In the genomic region with DNA sequence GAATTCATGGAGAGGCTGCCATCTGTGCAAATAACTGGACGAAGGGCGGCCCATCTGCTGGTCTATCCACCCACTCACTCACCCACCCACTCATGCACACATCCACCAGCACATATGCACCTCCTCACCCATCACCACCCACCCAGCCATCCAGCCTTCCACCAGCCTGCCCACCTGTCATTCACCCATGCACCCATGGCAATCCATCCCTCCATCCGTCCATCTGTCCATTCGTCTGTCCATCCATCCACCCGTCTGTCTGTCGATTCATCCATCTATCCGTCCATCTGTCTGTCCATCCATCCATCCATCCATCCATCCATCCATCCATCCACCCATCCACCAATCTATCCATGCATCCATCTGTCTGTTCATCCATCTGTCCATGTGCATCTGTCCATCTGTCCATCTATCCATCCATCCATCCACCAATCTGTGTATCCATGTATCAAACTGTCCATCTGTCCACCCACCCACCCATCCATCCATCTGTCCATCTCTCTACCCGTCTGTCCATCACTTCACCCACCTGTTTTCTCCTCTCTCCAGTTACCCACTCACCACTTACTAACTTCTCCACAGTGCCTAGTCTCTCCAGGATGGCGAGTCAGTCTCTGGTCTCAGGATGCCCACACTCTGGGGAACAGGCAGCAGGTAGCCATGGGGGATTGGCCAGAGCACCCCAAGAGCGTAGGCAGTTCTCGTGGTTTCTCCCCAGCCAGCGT, we compare ENCODE assay signal across 19 cellular contexts. TPM values are rescaled to one million over a fixed set of nuclear protein-coding genes. Genes with fewer than 3 reads are reported as not detected.
DNase-seq lines count a peak whose midpoint lies in the region; ATAC-seq, FAIRE-seq and TF ChIP-seq lines count a peak whose summit lies in the region.
"Had no signal": no experiment of that assay in that cellular context is flagged by ENCODE, and none has a peak within 500 bp of the region (broad histone marks: within the 10 kb centered on the region; RNA-seq: fewer than 3 reads in every experiment).

No MANE protein-coding gene starts in this region.

- in situ Hi-C loops in IMR-90 (cut with MboI; ENCODE audit: low sequenced_read_pairs), result loop anchor here (10.0 kb wide), 1 partner anchor 79 kb away; no protein-coding TSS in a partner anchor

- H2AK9ac ChIP-seq in IMR-90 (replicated peaks; ENCODE audit: low read depth, low read length, poor library complexity), result peak overlapping the region; percentile 55

- H3K14ac ChIP-seq in IMR-90 (replicated peaks; ENCODE audit: low read depth, low read length) (no peak overlapping the region), neuronal stem cell (ENCODE audit: low read length) (no peak overlapping the region)

- no peak for TF ChIP-seq POLR2A in IMR-90 (IDR thresholded peaks at IDR 0.05; ENCODE audit: low read depth, low read length)

- H3K9me1 ChIP-seq in IMR-90 (ENCODE audit: insufficient read depth, low read length), result no peaks in the 10 kb centered on the region

- H3K9me3 Mint-ChIP-seq in chondrocyte (ENCODE audit: low read depth), result peaks cover 3% of the 10 kb centered on the region
- H3K9me3 Mint-ChIP-seq in T-helper 2 cell treated with Interferon-gamma antibody and Interleukin-4, amounts not matched to agents 5 μg/mL and 100 μg/mL, for 36 hours, result no peaks in the 10 kb centered on the region
- H3K9me3 Mint-ChIP-seq: H9, HFFc6 had no signal

- H4K91ac ChIP-seq in IMR-90 (ENCODE audit: insufficient read depth, low read depth, low read length) (no peak overlapping the region), neuronal stem cell (ENCODE audit: low read depth, low read length, poor library complexity) (no peak overlapping the region)

- TF ChIP-seq RAD21 in IMR-90 (IDR thresholded peaks at IDR 0.05; ENCODE audit: low read length), result no peak

- no peak overlapping the region for H3K4me3 ChIP-seq in HEK293 (ENCODE audit: low read depth, low read length)
- H3K4me3 ChIP-seq in IMR-90 (ENCODE audit: insufficient read depth, low read depth, low read length), result no peak overlapping the region
- no peak overlapping the region for H3K4me3 ChIP-seq in neuronal stem cell (ENCODE audit: low read length in 2 of 2)
- H3K4me3 ChIP-seq: A549 had no signal

- no peak for TF ChIP-seq CTCF in HEK293 (tag by site-specific recombination; IDR thresholded peaks at IDR 0.05)
- TF ChIP-seq CTCF in IMR-90 (conservative IDR thresholded peaks at IDR 0.05; ENCODE audit: low read depth, low read length), result no peak
- TF ChIP-seq CTCF in chondrocyte (IDR thresholded peaks at IDR 0.05), result no peak

- peaks cover 33% of the 10 kb centered on the region for H3K27me3 Mint-ChIP-seq in chondrocyte (ENCODE audit: low read depth)
- H3K27me3 Mint-ChIP-seq in T-helper 2 cell treated with Interferon-gamma antibody and Interleukin-4, amounts not matched to agents 5 μg/mL and 100 μg/mL, for 36 hours (ENCODE audit: low read depth), result peaks cover 8% of the 10 kb centered on the region
- H3K27me3 Mint-ChIP-seq: CD4-positive, alpha-beta memory T cell had no signal

- H3K4me1 ChIP-seq in HEK293 (ENCODE audit: control insufficient read depth, insufficient read depth, low read length) (no peaks in the 10 kb centered on the region), IMR-90 (ENCODE audit: control insufficient read depth, insufficient read depth, low read length) (no peaks in the 10 kb centered on the region), neuronal stem cell (ENCODE audit: control insufficient read depth in 2 of 2, insufficient read depth in 1 of 2, low read depth in 1 of 2, low read length in 2 of 2) (peaks cover 0 to 2% of the 10 kb centered on the region in 2 donors)
- H3K4me1 ChIP-seq: A549, BE2C, Caco-2 had no signal

- H2BK20ac ChIP-seq in IMR-90 (ENCODE audit: low read depth, low read length), result no peak overlapping the region

- ATAC-seq in IMR-90 (ENCODE audit: low read depth) (no peak), GM21717 (IDR thresholded peaks at IDR 0.05; ENCODE audit: unreplicated experiment) (no peak)
- ATAC-seq: A549 had no signal

- intact Hi-C loops in IMR-90 (cut with micrococcal nuclease), result no loop called here

- H3K36me3 ChIP-seq in HEK293 (ENCODE audit: control insufficient read depth in 2 of 2, insufficient read depth in 1 of 2, low read length in 2 of 2), result no peaks in the 10 kb centered on the region
- H3K36me3 ChIP-seq in IMR-90 (ENCODE audit: control insufficient read depth, insufficient read depth, low read length), result no peaks in the 10 kb centered on the region
- H3K36me3 ChIP-seq in neuronal stem cell (replicated peaks in 1 of 2; ENCODE audit: control insufficient read depth in 2 of 2, insufficient read depth in 2 of 2, low read length in 2 of 2), result peaks cover 0 to 2% of the 10 kb centered on the region in 2 donors
- H3K36me3 ChIP-seq: BE2C had no signal

- no peak overlapping the region for H3K56ac ChIP-seq in IMR-90 (ENCODE audit: extremely low read depth, insufficient read depth, low read length)

- H2BK15ac ChIP-seq in IMR-90 (ENCODE audit: low read depth, low read length), result no peak overlapping the region
- H2BK15ac ChIP-seq in neuronal stem cell (ENCODE audit: low read length), result no peak overlapping the region

- H2BK12ac ChIP-seq in neuronal stem cell (ENCODE audit: low read length), result peak overlapping the region; percentile 92

- H3K18ac ChIP-seq in IMR-90 (ENCODE audit: low read depth, low read length) (no peak overlapping the region), neuronal stem cell (ENCODE audit: low read length) (peak overlapping the region; percentile 19)

- no peak overlapping the region for H2BK120ac ChIP-seq in IMR-90 (ENCODE audit: low read depth, low read length)
- no peak overlapping the region for H2BK120ac ChIP-seq in neuronal stem cell (ENCODE audit: low read depth, low read length)

- no peaks in the 10 kb centered on the region for H3K79me1 ChIP-seq in IMR-90 (ENCODE audit: low read depth in 1 of 2, low read length in 2 of 2)
- H3K79me1 ChIP-seq in neuronal stem cell (ENCODE audit: low read depth, low read length), result no peaks in the 10 kb centered on the region

- BruUV-seq in IMR-90 (replicated peaks; lab: Mats Ljungman, UMichigan), result no TSS peak

- H3K4me2 ChIP-seq in IMR-90 (ENCODE audit: low read depth, low read length) (no peak overlapping the region), neuronal stem cell (ENCODE audit: insufficient read depth, low read length, poor library complexity, severe bottlenecking) (no peak overlapping the region)
- H3K4me2 ChIP-seq: A549 had no signal

- WGBS in IMR-90 (ENCODE audit: extremely low coverage in 2 of 2, insufficient read length in 1 of 2), 2 experiments, result 67% methylated on average over 8 of the region's 12 CpGs; no CpG with 5 or more reads in 1 of the 2 experiments
- WGBS in neuronal stem cell (ENCODE audit: extremely low coverage in 2 of 2, insufficient read length in 2 of 2, insufficient replicate concordance in 1 of 2), 2 donors, result no CpG with 5 or more reads among the region's 12 CpGs

- H3K36me3 Mint-ChIP-seq in chondrocyte (ENCODE audit: low read depth), result peaks cover 2% of the 10 kb centered on the region
- H3K36me3 Mint-ChIP-seq in T-helper 2 cell treated with Interferon-gamma antibody and Interleukin-4, amounts not matched to agents 5 μg/mL and 100 μg/mL, for 36 hours (ENCODE audit: low read depth), result no peaks in the 10 kb centered on the region
- H3K36me3 Mint-ChIP-seq: CD4-positive, alpha-beta memory T cell had no signal

- no peaks in the 10 kb centered on the region for H3K4me1 Mint-ChIP-seq in chondrocyte (ENCODE audit: low read depth)
- H3K4me1 Mint-ChIP-seq in T-helper 2 cell treated with Interferon-gamma antibody and Interleukin-4, amounts not matched to agents 5 μg/mL and 100 μg/mL, for 36 hours (ENCODE audit: low read depth), result no peaks in the 10 kb centered on the region
- H3K4me1 Mint-ChIP-seq: CD4-positive, alpha-beta memory T cell; H9 had no signal

- H4K5ac ChIP-seq in IMR-90 (ENCODE audit: low read depth, low read length), result no peak overlapping the region

- H2BK5ac ChIP-seq in IMR-90 (ENCODE audit: low read depth, low read length, poor library complexity, severe bottlenecking) (no peak overlapping the region), neuronal stem cell (ENCODE audit: low read length) (no peak overlapping the region)

- DNase-seq in IMR-90, result no peak
- DNase-seq in chondrocyte (ENCODE audit: low spot score), result peak; percentile 73
- no peak for DNase-seq in neuronal stem cell (ENCODE audit: low spot score)
- DNase-seq in T-helper 2 cell treated with Interferon-gamma antibody and Interleukin-4, amounts not matched to agents 5 μg/mL and 100 μg/mL, for 36 hours (ENCODE audit: low spot score), result no peak
- no peak for DNase-seq in HTR-8/SVneo (ENCODE audit: insufficient read length, low spot score)
- DNase-seq: BE2C; Caco-2; CD4-positive, alpha-beta memory T cell; DND-41; GDM1; GOT3; H9; HFFc6 had no signal

- H3K23ac ChIP-seq in IMR-90 (ENCODE audit: low read depth, low read length) (no peak overlapping the region), neuronal stem cell (ENCODE audit: low read depth, low read length, poor library complexity) (peak overlapping the region; percentile 52)

- no peak overlapping the region for H3K4me3 Mint-ChIP-seq in chondrocyte (ENCODE audit: unreplicated experiment)
- H3K4me3 Mint-ChIP-seq in T-helper 2 cell treated with Interferon-gamma antibody and Interleukin-4, amounts not matched to agents 5 μg/mL and 100 μg/mL, for 36 hours, result no peak overlapping the region
- H3K4me3 Mint-ChIP-seq: CD4-positive, alpha-beta memory T cell; H9; HFFc6 had no signal

- H3K27ac Mint-ChIP-seq in chondrocyte (ENCODE audit: unreplicated experiment), result no peak overlapping the region
- no peak overlapping the region for H3K27ac Mint-ChIP-seq in T-helper 2 cell treated with Interferon-gamma antibody and Interleukin-4, amounts not matched to agents 5 μg/mL and 100 μg/mL, for 36 hours
- H3K27ac Mint-ChIP-seq: CD4-positive, alpha-beta memory T cell; H9; HFFc6 had no signal

- dilution Hi-C loops in IMR-90 (cut with HindIII; ENCODE audit: low sequenced_read_pairs, unreplicated experiment), result no loop called here

- H2AK5ac ChIP-seq in IMR-90 (ENCODE audit: low read depth, low read length), result no peak overlapping the region
- H2AK5ac ChIP-seq in neuronal stem cell (ENCODE audit: low read depth, low read length), result peak overlapping the region; percentile 32

- POLR2A ChIA-PET in HEK293 (lab: Yijun Ruan, JAX) (no interaction called here), IMR-90 (lab: Charles Lee; ENCODE audit: unreplicated experiment) (no interaction called here)

- H3K9ac ChIP-seq in IMR-90 (ENCODE audit: low read depth, low read length) (no peak overlapping the region), neuronal stem cell (ENCODE audit: low read depth, low read length, poor library complexity) (no peak overlapping the region)

- CTCF ChIA-PET in HEK293 (lab: Yijun Ruan, JAX), result interaction anchor here (1.1 to 4.3 kb wide), 2 partner anchors 12 to 97 kb away, joined by 5 to 24 read pairs; no protein-coding TSS in a partner anchor
- CTCF ChIA-PET in IMR-90 (lab: Yijun Ruan, JAX), result no interaction called here

- H3K9me3 ChIP-seq in HEK293 (ENCODE audit: control insufficient read depth, insufficient read depth, low read depth, low read length) (no peaks in the 10 kb centered on the region), IMR-90 (ENCODE audit: control insufficient read depth, insufficient read depth, low read length) (no peaks in the 10 kb centered on the region), neuronal stem cell (replicated peaks in 1 of 2; ENCODE audit: control insufficient read depth in 2 of 2, insufficient read depth in 1 of 2, low read depth in 1 of 2, low read length in 2 of 2) (peaks cover 0 to 13% of the 10 kb centered on the region in 2 donors)
- H3K9me3 ChIP-seq: A549, BE2C, Caco-2 had no signal

- H4K8ac ChIP-seq in IMR-90 (ENCODE audit: low read depth in 2 of 2, low read length in 2 of 2), result no peak overlapping the region
- H4K8ac ChIP-seq in neuronal stem cell (ENCODE audit: low read depth, low read length), result no peak overlapping the region

- no peak overlapping the region for H2AFZ ChIP-seq in IMR-90 (replicated peaks; ENCODE audit: low read length, poor library complexity)
- H2AFZ ChIP-seq in neuronal stem cell (ENCODE audit: low read length), result no peak overlapping the region

- H4K20me1 ChIP-seq in IMR-90 (ENCODE audit: insufficient read depth, low read length), result no peaks in the 10 kb centered on the region

- no peak overlapping the region for H3K4ac ChIP-seq in IMR-90 (ENCODE audit: low read depth, low read length)
- H3K4ac ChIP-seq in neuronal stem cell (ENCODE audit: low read length), result no peak overlapping the region

- FAIRE-seq in HTR-8/SVneo (lab: Jason Lieb, UNC), result no peak
- FAIRE-seq: A549, GM12892 had no signal

- H3K27ac ChIP-seq in HEK293 (ENCODE audit: extremely low read depth, low read depth, low read length) (no peak overlapping the region), IMR-90 (ENCODE audit: insufficient read depth, low read length) (no peak overlapping the region), neuronal stem cell (replicated peaks; ENCODE audit: low read length) (no peak overlapping the region)
- H3K27ac ChIP-seq: A549, C4-2B had no signal

- peaks cover 15% of the 10 kb centered on the region for H3K27me3 ChIP-seq in IMR-90 (ENCODE audit: control insufficient read depth, insufficient read depth, low read length)
- peaks cover 0 to 13% (median 7%) of the 10 kb centered on the region in 3 experiments for H3K27me3 ChIP-seq in neuronal stem cell (ENCODE audit: control insufficient read depth in 3 of 3, insufficient read depth in 3 of 3, low read depth in 1 of 3, low read length in 3 of 3)
- H3K27me3 ChIP-seq: BE2C had no signal

RNA-seq across cellular contexts. Expression of gene TRPM5, which starts 8.9 kb away (rescaled TPM):
- total RNA-seq in IMR-90 (2012; rRNA removed) (not detected in 2 replicates), chondrocyte (not detected in 3 replicates)
- polyA plus RNA-seq in IMR-90 (2012; rRNA removed), result not detected in 2 replicates
- not detected in 2 replicates for polyA plus RNA-seq in IMR-90 (2012; cell fraction: cytosol; rRNA removed)
- 0.02 TPM in 1 of 2 replicates, not detected in the other for polyA plus RNA-seq in IMR-90 (2012; cell fraction: nucleus; rRNA removed; ENCODE audit: low replicate concordance)
- 0.01 TPM for polyA plus RNA-seq in neuronal stem cell (2013, experiment 1 of 2)
- polyA plus RNA-seq in neuronal stem cell (2013, experiment 2 of 2), result 0.01 TPM
- total RNA-seq: Caco-2, HFFc6 had no signal
- polyA plus RNA-seq: A549; AG04450; CD4-positive, alpha-beta memory T cell had no signal

RNA-seq across cellular contexts. Expression of gene KCNQ1, which starts 9.4 kb away (rescaled TPM):
- not detected in 2 replicates for total RNA-seq in IMR-90 (2012; rRNA removed)
- polyA plus RNA-seq in IMR-90 (2012; rRNA removed), result 0.07 TPM in 1 of 2 replicates, not detected in the other
- polyA plus RNA-seq in IMR-90 (2012; cell fraction: cytosol; rRNA removed), result 0.02 TPM in 1 of 2 replicates, not detected in the other
- 0.14 and 0.17 TPM in 2 replicates for polyA plus RNA-seq in IMR-90 (2012; cell fraction: nucleus; rRNA removed; ENCODE audit: low replicate concordance)
- 0.41 TPM in 1 of 3 replicates, not detected in the others for total RNA-seq in chondrocyte
- polyA plus RNA-seq in neuronal stem cell (2013, experiment 1 of 2), result 1.2 TPM
- polyA plus RNA-seq in neuronal stem cell (2013, experiment 2 of 2), result 1.1 TPM
- total RNA-seq: HFFc6 had no signal
- polyA plus RNA-seq: AG04450 had no signal

RNA-seq across cellular contexts. Expression of gene TSSC4, which starts 34.9 kb away (rescaled TPM):
- total RNA-seq in IMR-90 (2012; rRNA removed) (40.0 and 45.3 TPM in 2 replicates), chondrocyte (44.1 to 55.2 TPM (median 52.2 TPM) in 3 replicates)
- 34.9 and 43.2 TPM in 2 replicates for polyA plus RNA-seq in IMR-90 (2012; rRNA removed)
- 31.3 and 46.1 TPM in 2 replicates for polyA plus RNA-seq in IMR-90 (2012; cell fraction: cytosol; rRNA removed)
- polyA plus RNA-seq in IMR-90 (2012; cell fraction: nucleus; rRNA removed; ENCODE audit: low replicate concordance), result 40.8 and 137 TPM in 2 replicates
- 50.8 TPM for polyA plus RNA-seq in neuronal stem cell (2013, experiment 1 of 2)
- 54.1 TPM for polyA plus RNA-seq in neuronal stem cell (2013, experiment 2 of 2)

RNA-seq across cellular contexts. Expression of gene CD81, which starts 58.3 kb away (rescaled TPM):
- total RNA-seq in IMR-90 (2012; rRNA removed) (119 and 159 TPM in 2 replicates), chondrocyte (403 to 442 TPM (median 441 TPM) in 3 replicates)
- 566 and 689 TPM in 2 replicates for polyA plus RNA-seq in IMR-90 (2012; rRNA removed)
- polyA plus RNA-seq in IMR-90 (2012; cell fraction: cytosol; rRNA removed), result 940 and 1,395 TPM in 2 replicates
- 328 and 597 TPM in 2 replicates for polyA plus RNA-seq in IMR-90 (2012; cell fraction: nucleus; rRNA removed; ENCODE audit: low replicate concordance)
- 200 TPM for polyA plus RNA-seq in neuronal stem cell (2013, experiment 1 of 2)
- 195 TPM for polyA plus RNA-seq in neuronal stem cell (2013, experiment 2 of 2)
